ENCODE assay signal across 8 cellular contexts in the genomic region with DNA sequence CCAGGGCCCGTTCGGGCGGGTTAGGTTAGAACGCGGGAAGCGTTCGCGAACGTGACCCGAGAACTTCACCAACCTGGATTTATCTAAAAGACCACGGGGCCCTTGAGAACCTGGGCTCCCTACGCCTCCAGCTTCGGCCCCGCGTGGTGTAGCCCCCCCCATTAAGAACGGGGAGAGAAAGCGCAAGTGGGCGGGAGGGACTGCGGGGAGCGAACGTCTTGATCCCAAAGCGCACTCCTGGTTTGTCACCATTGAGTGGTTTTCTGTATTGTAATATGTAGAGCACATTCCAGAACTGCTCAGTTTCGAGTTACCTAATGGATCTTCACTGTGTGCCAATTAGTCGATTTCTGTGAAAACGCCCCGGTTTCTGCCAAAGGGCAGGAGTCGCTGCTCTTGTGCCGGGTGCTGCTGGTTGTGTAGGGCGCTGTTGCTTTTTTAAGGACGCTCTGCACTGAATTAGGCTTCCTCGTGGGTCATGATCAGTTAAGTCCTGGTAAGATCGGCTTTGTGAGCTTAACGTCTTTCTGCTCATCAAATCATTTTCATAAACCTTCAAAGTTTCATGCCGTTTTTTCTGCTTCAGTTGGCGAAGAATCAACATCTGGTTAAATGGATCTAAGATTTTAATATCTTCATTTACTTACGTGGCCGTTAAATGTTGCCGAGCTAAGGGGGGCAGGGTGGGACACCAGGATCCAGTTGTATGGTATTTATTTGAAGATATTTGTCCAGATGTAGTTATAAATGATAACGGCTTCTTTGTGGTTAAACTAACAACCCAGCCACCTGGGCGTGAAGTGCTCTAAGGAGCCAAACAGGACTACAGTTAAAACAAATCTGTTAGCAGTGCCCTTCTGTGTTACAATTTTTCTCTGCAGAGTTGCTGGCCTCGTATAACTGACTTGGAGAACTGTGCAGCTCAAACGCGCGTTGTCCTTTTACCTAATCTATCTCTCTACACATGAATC. TPM values are rescaled to one million over a fixed set of nuclear protein-coding genes. Genes with fewer than 3 reads are reported as not detected.
DNase-seq lines count a peak whose midpoint lies in the region; ATAC-seq, FAIRE-seq and TF ChIP-seq lines count a peak whose summit lies in the region.

No MANE protein-coding gene starts in this region.

- no peaks in the 10 kb centered on the region for H3K9me3 ChIP-seq in A549
- no peaks in the 10 kb centered on the region for H3K9me3 ChIP-seq in mononuclear cell (ENCODE audit: low read depth, low read length)

- peak overlapping the region; percentile 90 for H3K27ac Mint-ChIP-seq in activated CD4-positive, alpha-beta T cell treated with anti-CD3 and anti-CD28 coated beads, Interleukin-2, amount 10 ng/mL, durations not matched to agents 24 days and 14 days
- H3K27ac Mint-ChIP-seq in effector memory CD8-positive, alpha-beta T cell = peak overlapping the region in 1 of 2 donors; percentile 20

- CTCF ChIA-PET in A549 (lab: Yijun Ruan, JAX) = interaction anchor here (1.1 to 2.9 kb wide), 6 partner anchors 28 to 232 kb away, joined by 3 to 16 read pairs (median 5); a partner anchor contains a TSS

- intact Hi-C loops in activated CD4-positive, alpha-beta T cell treated with anti-CD3 and anti-CD28 coated beads, Interleukin-2, amount 10 ng/mL, durations not matched to agents 24 days and 14 days (cut with micrococcal nuclease) = loop anchor here (1.0 to 2.0 kb wide), 6 partner anchors 89 to 298 kb away; no protein-coding TSS in a partner anchor

- peak overlapping the region; percentile 86 to 94 for H3K27ac ChIP-seq in A549

- H3K4me1 Mint-ChIP-seq in activated CD4-positive, alpha-beta T cell treated with anti-CD3 and anti-CD28 coated beads, Interleukin-2, amount 10 ng/mL, durations not matched to agents 24 days and 14 days = peaks cover 51% of the 10 kb centered on the region
- H3K4me1 Mint-ChIP-seq in effector memory CD8-positive, alpha-beta T cell (ENCODE audit: low read depth in 2 of 2) = peaks cover 4% of the 10 kb centered on the region in 2 donors

- no peak for TF ChIP-seq CTCF in A549 (IDR thresholded peaks at IDR 0.05)

- peak overlapping the region; percentile 96 for H3K4me3 ChIP-seq in A549
- peak overlapping the region; percentile 80 for H3K4me3 ChIP-seq in mononuclear cell (ENCODE audit: low read length)

- TF ChIP-seq POLR2A in A549 (IDR thresholded peaks at IDR 0.05; ENCODE audit: low read length) (no peak), GM18505 (IDR thresholded peaks at IDR 0.05; ENCODE audit: borderline replicate concordance, extremely low read depth, insufficient read depth, insufficient read length) (no peak)

- H3K4me2 ChIP-seq in A549 = peak overlapping the region; percentile 95

- peaks cover 10% of the 10 kb centered on the region for H3K27me3 Mint-ChIP-seq in activated CD4-positive, alpha-beta T cell treated with anti-CD3 and anti-CD28 coated beads, Interleukin-2, amount 10 ng/mL, durations not matched to agents 24 days and 14 days
- H3K27me3 Mint-ChIP-seq in effector memory CD8-positive, alpha-beta T cell = peaks cover 27 to 36% of the 10 kb centered on the region in 2 donors

- TF ChIP-seq RAD21 in A549 (conservative IDR thresholded peaks at IDR 0.05 in 1 of 2, IDR thresholded peaks at IDR 0.05 in 1 of 2) = no peak

- FAIRE-seq in A549 (lab: Jason Lieb, UNC) = no peak

- H3K9me3 Mint-ChIP-seq in activated CD4-positive, alpha-beta T cell treated with anti-CD3 and anti-CD28 coated beads, Interleukin-2, amount 10 ng/mL, durations not matched to agents 24 days and 14 days = no peaks in the 10 kb centered on the region
- no peaks in the 10 kb centered on the region for H3K9me3 Mint-ChIP-seq in effector memory CD8-positive, alpha-beta T cell

- POLR2A ChIA-PET in A549 (lab: Yijun Ruan, JAX) = interaction anchor here (1.0 to 2.1 kb wide), 2 partner anchors 121 to 228 kb away, joined by 4 to 9 read pairs; a partner anchor contains a TSS

- peaks cover 3% of the 10 kb centered on the region for H3K36me3 Mint-ChIP-seq in activated CD4-positive, alpha-beta T cell treated with anti-CD3 and anti-CD28 coated beads, Interleukin-2, amount 10 ng/mL, durations not matched to agents 24 days and 14 days (ENCODE audit: low read depth)
- H3K36me3 Mint-ChIP-seq in effector memory CD8-positive, alpha-beta T cell (ENCODE audit: insufficient read depth) = peaks cover 3% of the 10 kb centered on the region

- WGBS in A549 (ENCODE audit: missing lambda C conversion rate) = 2% methylated on average over 28 of the region's 44 CpGs

- peak overlapping the region; percentile 93 for H3K4me3 Mint-ChIP-seq in activated CD4-positive, alpha-beta T cell treated with anti-CD3 and anti-CD28 coated beads, Interleukin-2, amount 10 ng/mL, durations not matched to agents 24 days and 14 days
- H3K4me3 Mint-ChIP-seq in effector memory CD8-positive, alpha-beta T cell = peak overlapping the region; percentile 87 to 90

- H3K4me1 ChIP-seq in A549 = peaks cover 19% of the 10 kb centered on the region; the same call in 2 of the 3 replicates
- peaks cover 37% of the 10 kb centered on the region for H3K4me1 ChIP-seq in mononuclear cell (ENCODE audit: insufficient read depth, low read length)

- DNase-seq in A549 (ENCODE audit: low read depth in 1 of 2, low spot score in 1 of 2) (peak; percentile 17 to 57), NCI-H345 (lab: John Stamatoyannopoulos, UW) (peak; percentile 23)
- DNase-seq in activated CD4-positive, alpha-beta T cell treated with anti-CD3 and anti-CD28 coated beads, Interleukin-2, amount 10 ng/mL, durations not matched to agents 24 days and 14 days = peak; percentile 87
- peak; percentile 21 to 33 (median 26) for DNase-seq in effector memory CD8-positive, alpha-beta T cell
- peak; percentile 30 to 48 for DNase-seq in stimulated activated CD8-positive, alpha-beta memory T cell treated with anti-CD3 and anti-CD28 coated beads, Interleukin-7, amount 100 ng/mL, for 4 hours (ENCODE audit: low read depth in 2 of 2)

- no peak for TF ChIP-seq EP300 in A549 (IDR thresholded peaks at IDR 0.05)

- H3K27me3 ChIP-seq in mononuclear cell (ENCODE audit: insufficient read depth, low read length) = no peaks in the 10 kb centered on the region

- ATAC-seq in A549 = peak; percentile 60 to 69
- peak; percentile 45 for ATAC-seq in GM18505 (IDR thresholded peaks at IDR 0.05; ENCODE audit: unreplicated experiment)
- ATAC-seq in HG03039 (IDR thresholded peaks at IDR 0.05; ENCODE audit: unreplicated experiment) = peak; percentile 18
- peak; percentile 34 for ATAC-seq in effector memory CD8-positive, alpha-beta T cell (replicated peaks)

TF ChIP-seq in A549, 52 proteins besides CTCF, POLR2A, EP300 and RAD21 (continues in another document):
- TF ChIP-seq CEBPB (IDR thresholded peaks at IDR 0.05) = no peak
- TF ChIP-seq ZC3H11A (IDR thresholded peaks at IDR 0.05) = no peak
- TF ChIP-seq, protein P1, sequence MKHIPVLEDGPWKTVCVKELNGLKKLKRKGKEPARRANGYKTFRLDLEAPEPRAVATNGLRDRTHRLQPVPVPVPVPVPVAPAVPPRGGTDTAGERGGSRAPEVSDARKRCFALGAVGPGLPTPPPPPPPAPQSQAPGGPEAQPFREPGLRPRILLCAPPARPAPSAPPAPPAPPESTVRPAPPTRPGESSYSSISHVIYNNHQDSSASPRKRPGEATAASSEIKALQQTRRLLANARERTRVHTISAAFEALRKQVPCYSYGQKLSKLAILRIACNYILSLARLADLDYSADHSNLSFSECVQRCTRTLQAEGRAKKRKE (CRISPR knock-in tag; IDR thresholded peaks at IDR 0.05; ENCODE audit: low read depth) = no peak
- TF ChIP-seq, protein P2, sequence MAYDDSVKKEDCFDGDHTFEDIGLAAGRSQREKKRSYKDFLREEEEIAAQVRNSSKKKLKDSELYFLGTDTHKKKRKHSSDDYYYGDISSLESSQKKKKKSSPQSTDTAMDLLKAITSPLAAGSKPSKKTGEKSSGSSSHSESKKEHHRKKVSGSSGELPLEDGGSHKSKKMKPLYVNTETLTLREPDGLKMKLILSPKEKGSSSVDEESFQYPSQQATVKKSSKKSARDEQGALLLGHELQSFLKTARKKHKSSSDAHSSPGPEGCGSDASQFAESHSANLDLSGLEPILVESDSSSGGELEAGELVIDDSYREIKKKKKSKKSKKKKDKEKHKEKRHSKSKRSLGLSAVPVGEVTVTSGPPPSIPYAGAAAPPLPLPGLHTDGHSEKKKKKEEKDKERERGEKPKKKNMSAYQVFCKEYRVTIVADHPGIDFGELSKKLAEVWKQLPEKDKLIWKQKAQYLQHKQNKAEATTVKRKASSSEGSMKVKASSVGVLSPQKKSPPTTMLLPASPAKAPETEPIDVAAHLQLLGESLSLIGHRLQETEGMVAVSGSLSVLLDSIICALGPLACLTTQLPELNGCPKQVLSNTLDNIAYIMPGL (CRISPR knock-in tag; IDR thresholded peaks at IDR 0.05; ENCODE audit: borderline replicate concordance) = no peak
- no peak for TF ChIP-seq RNF2 (IDR thresholded peaks at IDR 0.05; ENCODE audit: borderline replicate concordance, low read depth)
- TF ChIP-seq CBX2 (IDR thresholded peaks at IDR 0.05; ENCODE audit: borderline replicate concordance, low read depth) = no peak
- no peak for TF ChIP-seq KDM1A (IDR thresholded peaks at IDR 0.05; ENCODE audit: low read depth)
- TF ChIP-seq SMC3 (IDR thresholded peaks at IDR 0.05) = no peak
- TF ChIP-seq EHF (CRISPR knock-in tag; IDR thresholded peaks at IDR 0.05) = no peak
- TF ChIP-seq BHLHE40 (IDR thresholded peaks at IDR 0.05; ENCODE audit: low read depth, low read length) = no peak
- TF ChIP-seq HOXB5 (CRISPR knock-in tag; IDR thresholded peaks at IDR 0.05) = no peak
- TF ChIP-seq, protein P3, sequence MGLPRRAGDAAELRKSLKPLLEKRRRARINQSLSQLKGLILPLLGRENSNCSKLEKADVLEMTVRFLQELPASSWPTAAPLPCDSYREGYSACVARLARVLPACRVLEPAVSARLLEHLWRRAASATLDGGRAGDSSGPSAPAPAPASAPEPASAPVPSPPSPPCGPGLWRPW (IDR thresholded peaks at IDR 0.05) = no peak
- no peak for TF ChIP-seq POLR2AphosphoS2 (conservative IDR thresholded peaks at IDR 0.05; ENCODE audit: low read length)
- TF ChIP-seq PHF8 (IDR thresholded peaks at IDR 0.05; ENCODE audit: borderline replicate concordance, low read depth) = no peak
- no peak for TF ChIP-seq RCOR1 (IDR thresholded peaks at IDR 0.05; ENCODE audit: low read depth, low read length)

RNA-seq across cellular contexts. Expression of a gene that starts 0.8 kb away (rescaled TPM):
- 8.3 and 16.6 TPM in 2 replicates for polyA plus RNA-seq in A549 (2011; rRNA removed)
- 3.9 and 6.4 TPM in 2 replicates for polyA plus RNA-seq in A549 (2012; cell fraction: cytosol; rRNA removed)
- polyA plus RNA-seq in A549 (2012; cell fraction: nucleus; rRNA removed) = 0.54 and 1.6 TPM in 2 replicates
- 14.7 to 16.5 TPM (median 16.3 TPM) in 3 replicates for polyA plus RNA-seq in A549 (2017; fragmentation: RNase III; extraction: RNeasy Plus Mini Kit Qiagen cat#74134 plus additional on column Dnase treatment)
- 0.97 and 2.0 TPM in 2 replicates for polyA minus RNA-seq in A549 (2011; rRNA and poly(A)+ RNA removed)
- 15.0 and 18.8 TPM in 2 replicates for total RNA-seq in activated CD4-positive, alpha-beta T cell treated with anti-CD3 and anti-CD28 coated beads, Interleukin-2, amount 10 ng/mL, durations not matched to agents 24 days and 14 days
- 0.52 TPM for total RNA-seq in mononuclear cell

Comparison
In these comparisons a context has a peak if more than half of its experiments do, and no peak if none do; other contexts are left out.
1. Peak in every context shown above with its lines: DNase-seq, ATAC-seq, H3K4me3 ChIP-seq and H3K27ac ChIP-seq.
2. DNase-seq: peak in every context shown above with its lines; median percentile 87 in activated CD4-positive, alpha-beta T cell treated with anti-CD3 and anti-CD28 coated beads, Interleukin-2, amount 10 ng/mL, durations not matched to agents 24 days and 14 days; 39 in stimulated activated CD8-positive, alpha-beta memory T cell treated with anti-CD3 and anti-CD28 coated beads, Interleukin-7, amount 100 ng/mL, for 4 hours; 37 in A549; 26 in effector memory CD8-positive, alpha-beta T cell; 23 in NCI-H345.
3. RNA of a gene that starts 0.8 kb away (total RNA-seq): 15.0 to 18.8 TPM in activated CD4-positive, alpha-beta T cell treated with anti-CD3 and anti-CD28 coated beads, Interleukin-2, amount 10 ng/mL, durations not matched to agents 24 days and 14 days; 0.52 TPM in mononuclear cell (single experiment); every median in the first group is over 10 times any median in the second.